ENCODE assay signal across 9 cellular contexts in the genomic region with DNA sequence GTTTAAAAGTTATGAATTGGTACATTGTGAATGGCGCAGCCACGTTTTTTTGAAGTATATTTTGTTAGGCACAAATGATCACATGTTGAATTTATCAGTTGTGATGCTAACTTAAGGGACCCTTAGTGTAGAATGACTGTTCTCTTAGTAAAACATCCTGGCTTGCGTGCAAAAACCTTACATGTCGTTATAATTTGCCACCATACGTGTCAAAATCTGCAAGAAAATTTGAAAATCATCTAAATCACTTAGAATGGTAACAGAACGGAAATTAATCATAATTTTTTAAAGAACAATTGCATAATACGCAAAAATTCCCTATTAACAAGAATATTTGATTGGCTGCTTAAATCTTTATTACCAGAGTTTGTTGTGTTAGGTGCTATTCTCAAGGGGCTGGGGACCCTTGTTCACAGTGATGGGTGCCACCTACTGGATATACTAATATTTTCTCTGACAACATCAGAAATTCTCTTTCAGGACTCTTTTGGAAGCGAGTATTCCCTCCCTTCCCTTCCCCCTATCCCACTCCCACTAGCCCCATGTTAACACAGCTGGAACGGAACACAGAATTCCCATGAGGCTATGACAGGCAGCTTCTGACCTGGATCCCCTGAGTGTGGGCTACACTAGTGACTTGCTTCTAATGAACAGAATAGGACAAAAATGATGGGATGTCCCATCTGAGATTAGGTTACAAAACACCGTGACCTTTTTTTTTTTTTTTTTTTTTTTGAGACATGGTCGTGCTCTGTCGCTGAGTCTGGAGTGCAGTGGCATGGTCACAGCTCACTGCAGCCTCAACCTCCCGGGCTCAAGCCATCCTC.
DNase-seq lines count a peak whose midpoint lies in the region; ATAC-seq and TF ChIP-seq lines count a peak whose summit lies in the region.
"Had no signal": no experiment of that assay in that cellular context is flagged by ENCODE, and none has a peak within 500 bp of the region (broad histone marks: within the 10 kb centered on the region; RNA-seq: fewer than 3 reads in every experiment).

No MANE protein-coding gene starts in this region.

- no peak overlapping the region for H3K4me3 Mint-ChIP-seq in neural progenitor cell

- no peaks in the 10 kb centered on the region for H3K9me3 Mint-ChIP-seq in neural progenitor cell

- H3K27me3 ChIP-seq in OCI-LY1 (ENCODE audit: insufficient read depth, low read length) (no peaks in the 10 kb centered on the region), neural progenitor cell (no peaks in the 10 kb centered on the region)
- H3K27me3 ChIP-seq: upper lobe of left lung had no signal

- DNase-seq in AG09309 (ENCODE audit: low read depth) (no peak), GM12865 (ENCODE audit: low read depth) (peak; percentile 62), epithelial cell of esophagus (ENCODE audit: low read depth) (peak; percentile 25), neural progenitor cell (ENCODE audit: low spot score) (peak; percentile 49), epidermal melanocyte (ENCODE audit: insufficient read length, low spot score) (no peak)

- H3K27ac ChIP-seq in OCI-LY1 (ENCODE audit: low read depth, low read length, poor library complexity, severe bottlenecking), result peak overlapping the region; percentile 55
- no peak overlapping the region for H3K27ac ChIP-seq in neural progenitor cell
- H3K27ac ChIP-seq: upper lobe of left lung had no signal

- no peaks in the 10 kb centered on the region for H3F3A ChIP-seq in OCI-LY1 (ENCODE audit: insufficient read depth, low read length)
- H3F3A ChIP-seq in neural progenitor cell (ENCODE audit: low read depth), result peaks cover 9% of the 10 kb centered on the region

- peaks cover 19% of the 10 kb centered on the region for H3K4me1 Mint-ChIP-seq in neural progenitor cell

- no peak overlapping the region for H3K9ac ChIP-seq in OCI-LY1 (ENCODE audit: low read length)
- no peak overlapping the region for H3K9ac ChIP-seq in neural progenitor cell

- H2AFZ ChIP-seq in OCI-LY1 (ENCODE audit: low read length) (no peak overlapping the region), neural progenitor cell (replicated peaks) (peak overlapping the region; percentile 81)

- no peaks in the 10 kb centered on the region for H3K36me3 Mint-ChIP-seq in neural progenitor cell

- H3K4me1 ChIP-seq in OCI-LY1 (ENCODE audit: insufficient read depth, low read length, severe bottlenecking) (peaks cover 16% of the 10 kb centered on the region), neural progenitor cell (peaks cover 19% of the 10 kb centered on the region)
- H3K4me1 ChIP-seq: upper lobe of left lung had no signal

- no peaks in the 10 kb centered on the region for H3K36me3 ChIP-seq in OCI-LY1 (ENCODE audit: insufficient read depth, low read length)
- H3K36me3 ChIP-seq in neural progenitor cell, result no peaks in the 10 kb centered on the region
- H3K36me3 ChIP-seq: upper lobe of left lung had no signal

- TF ChIP-seq CTCF in AG09309 (IDR thresholded peaks at IDR 0.05; ENCODE audit: control insufficient read depth, insufficient read depth, low read depth, low read length, missing control alignments), result peak; percentile 42
- peak; percentile 21 for TF ChIP-seq CTCF in GM12865 (IDR thresholded peaks at IDR 0.05; ENCODE audit: insufficient read depth, low read depth, low read length, missing control alignments)
- TF ChIP-seq CTCF in OCI-LY1 (IDR thresholded peaks at IDR 0.05; ENCODE audit: low read length), result peak; percentile 47
- peak; percentile 21 for TF ChIP-seq CTCF in epithelial cell of esophagus (IDR thresholded peaks at IDR 0.05; ENCODE audit: insufficient read depth, low read depth, low read length, missing control alignments)
- peak; percentile 60 for TF ChIP-seq CTCF in neural progenitor cell (IDR thresholded peaks at IDR 0.05)

- H3K9me2 ChIP-seq in OCI-LY1 (ENCODE audit: low read depth, low read length), result no peaks in the 10 kb centered on the region

- H3K27ac Mint-ChIP-seq in neural progenitor cell, result peak overlapping the region; percentile 64

- no peaks in the 10 kb centered on the region for H3K9me3 ChIP-seq in OCI-LY1 (ENCODE audit: low read length)
- H3K9me3 ChIP-seq in neural progenitor cell (ENCODE audit: low read depth), result no peaks in the 10 kb centered on the region
- H3K9me3 ChIP-seq: upper lobe of left lung had no signal

- peak overlapping the region; percentile 41 for H3K4me2 ChIP-seq in OCI-LY1 (ENCODE audit: low read length)
- no peak overlapping the region for H3K4me2 ChIP-seq in neural progenitor cell

- H3K4me3 ChIP-seq in AG09309 (ENCODE audit: control insufficient read depth, low read depth, low read length) (no peak overlapping the region), GM12865 (ENCODE audit: low read depth, low read length) (peak overlapping the region; percentile 39), OCI-LY1 (ENCODE audit: low read depth, low read length, poor library complexity, severe bottlenecking) (no peak overlapping the region), epithelial cell of esophagus (ENCODE audit: low read length) (no peak overlapping the region), neural progenitor cell (no peak overlapping the region)
- H3K4me3 ChIP-seq: upper lobe of left lung had no signal

- peaks cover 2% of the 10 kb centered on the region for H3K27me3 Mint-ChIP-seq in neural progenitor cell (ENCODE audit: insufficient read depth, low read depth)

- no peaks in the 10 kb centered on the region for H4K20me1 ChIP-seq in OCI-LY1 (ENCODE audit: insufficient read depth, low read length)
- no peaks in the 10 kb centered on the region for H4K20me1 ChIP-seq in neural progenitor cell (ENCODE audit: low read depth)

- H3K79me2 ChIP-seq in OCI-LY1 (ENCODE audit: insufficient read depth, low read length), result no peaks in the 10 kb centered on the region
- H3K79me2 ChIP-seq in neural progenitor cell (ENCODE audit: low read depth), result no peaks in the 10 kb centered on the region

- ATAC-seq in HG03025 (IDR thresholded peaks at IDR 0.05; ENCODE audit: low FRiP score, unreplicated experiment) (peak; percentile 14), HG03039 (IDR thresholded peaks at IDR 0.05; ENCODE audit: unreplicated experiment) (no peak)

Comparison
In these comparisons a context has a peak if more than half of its experiments do, and no peak if none do; other contexts are left out.
1. DNase-seq: peak in GM12865 (single experiment), epithelial cell of esophagus (single experiment) and neural progenitor cell (single experiment); none in AG09309 (single experiment) and epidermal melanocyte (single experiment).
2. Peak in every context shown above with its lines, with median percentiles within 50 percentile points of each other: CTCF ChIP-seq.